In genomic region chr17:81927653-81928496, GRCh38 we compare ENCODE assay signal across 8 cellular contexts. TPM values are rescaled to one million over a fixed set of nuclear protein-coding genes. Genes with fewer than 3 reads are reported as not detected.
DNase-seq lines count a peak whose midpoint lies in the region; TF ChIP-seq lines count a peak whose summit lies in the region.

Gene MAFG (minus strand): TSS chr17:81927735. CDS start chr17:81923185, 4,550 bp downstream.

- H3K27me3 ChIP-seq in HUES48 (ENCODE audit: control insufficient read depth, insufficient read depth, low read length) (peaks cover 12% of the 10 kb centered on the region; the same call in 1 of the 2 replicates), endocrine pancreas (ENCODE audit: control insufficient read depth, insufficient read depth, low read length) (no peaks in the 10 kb centered on the region)

- H3K4me1 ChIP-seq in HUES48 (ENCODE audit: control insufficient read depth, insufficient read depth, low read length): peaks cover 29% of the 10 kb centered on the region
- H3K4me1 ChIP-seq in endocrine pancreas (ENCODE audit: control insufficient read depth, insufficient read depth, low read length): no peaks in the 10 kb centered on the region

- peak within 1 kb of the TSS; percentile 88 for H3K27ac ChIP-seq in HUES48 (ENCODE audit: low read depth, low read length)

- peak within 1 kb of the TSS; percentile 73 for H3K4me3 ChIP-seq in HUES48 (ENCODE audit: low read depth, low read length)
- H3K4me3 ChIP-seq in endocrine pancreas (ENCODE audit: control insufficient read depth, insufficient read depth, low read length): no peak within 1 kb of the TSS

- peak; percentile 93 for DNase-seq in COLO668 (lab: John Stamatoyannopoulos, UW; ENCODE audit: unreplicated experiment)
- peak; percentile 100 for DNase-seq in GM20000 (ENCODE audit: low spot score)
- DNase-seq in NOMO-1 treated with dmso at 0.1 percent for 144 hours (lab: John Stamatoyannopoulos, UW; ENCODE audit: unreplicated experiment): peak; percentile 77
- peak; percentile 80 to 85 (median 82) for DNase-seq in activated CD8-positive, alpha-beta memory T cell treated with anti-CD3 and anti-CD28 coated beads for 48 hours (ENCODE audit: low read depth in 2 of 3, low spot score in 2 of 3)
- DNase-seq in mesenteric fat pad (ENCODE audit: low spot score): peak; percentile 98
- DNase-seq in stimulated activated CD8-positive, alpha-beta memory T cell treated with anti-CD3 and anti-CD28 coated beads, Interleukin-15, amount 100 ng/mL, for 24 hours (ENCODE audit: low read depth): peak; percentile 87

- TF ChIP-seq CTCF in GM20000 (IDR thresholded peaks at IDR 0.05; ENCODE audit: extremely low read depth, missing control alignments): peak; percentile 72

- H3K9ac ChIP-seq in HUES48 (ENCODE audit: low read depth, low read length) (peak within 1 kb of the TSS; percentile 50), endocrine pancreas (ENCODE audit: control insufficient read depth, insufficient read depth, low read length) (peak within 1 kb of the TSS; percentile 90)

- H3K9me3 ChIP-seq in HUES48 (ENCODE audit: control insufficient read depth, insufficient read depth, low read length) (no peaks in the 10 kb centered on the region), endocrine pancreas (ENCODE audit: control insufficient read depth, low read length) (no peaks in the 10 kb centered on the region)

- H3K36me3 ChIP-seq in HUES48 (ENCODE audit: control insufficient read depth, insufficient read depth, low read length): peaks cover under 1% of the 10 kb centered on the region; the same call in 1 of the 2 replicates
- no peaks in the 10 kb centered on the region for H3K36me3 ChIP-seq in endocrine pancreas (ENCODE audit: control insufficient read depth, insufficient read depth, low read length)

RNA-seq across cellular contexts. Expression of gene MAFG, which starts in this region (rescaled TPM):
- total RNA-seq in mesenteric fat pad: 29.7 TPM
